ENCODE assay signal across 8 cellular contexts in the genomic region with DNA sequence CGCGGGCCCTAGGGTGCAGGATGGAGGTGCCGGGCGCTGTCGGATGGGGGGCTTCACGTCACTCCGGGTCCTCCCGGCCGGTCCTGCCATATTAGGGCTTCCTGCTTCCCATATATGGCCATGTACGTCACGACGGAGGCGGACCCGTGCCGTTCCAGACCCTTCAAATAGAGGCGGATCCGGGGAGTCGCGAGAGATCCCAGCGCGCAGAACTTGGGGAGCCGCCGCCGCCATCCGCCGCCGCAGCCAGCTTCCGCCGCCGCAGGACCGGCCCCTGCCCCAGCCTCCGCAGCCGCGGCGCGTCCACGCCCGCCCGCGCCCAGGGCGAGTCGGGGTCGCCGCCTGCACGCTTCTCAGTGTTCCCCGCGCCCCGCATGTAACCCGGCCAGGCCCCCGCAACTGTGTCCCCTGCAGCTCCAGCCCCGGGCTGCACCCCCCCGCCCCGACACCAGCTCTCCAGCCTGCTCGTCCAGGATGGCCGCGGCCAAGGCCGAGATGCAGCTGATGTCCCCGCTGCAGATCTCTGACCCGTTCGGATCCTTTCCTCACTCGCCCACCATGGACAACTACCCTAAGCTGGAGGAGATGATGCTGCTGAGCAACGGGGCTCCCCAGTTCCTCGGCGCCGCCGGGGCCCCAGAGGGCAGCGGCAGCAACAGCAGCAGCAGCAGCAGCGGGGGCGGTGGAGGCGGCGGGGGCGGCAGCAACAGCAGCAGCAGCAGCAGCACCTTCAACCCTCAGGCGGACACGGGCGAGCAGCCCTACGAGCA. TPM values are rescaled to one million over a fixed set of nuclear protein-coding genes. Genes with fewer than 3 reads are reported as not detected.
A peak's percentile ranks its signal among the peaks of the same experiment; 100 is the strongest.
DNase-seq lines count a peak whose midpoint lies in the region; ATAC-seq and TF ChIP-seq lines count a peak whose summit lies in the region.

A gene (plus strand): TSS at position 192 of the 770 bp plus-strand sequence. CDS start 283 bp downstream, at position 475.

- no peaks in the 10 kb centered on the region for H3K9me3 Mint-ChIP-seq in CD8-positive, alpha-beta memory T cell

- peak; percentile 49 for ATAC-seq in GM19467 (IDR thresholded peaks at IDR 0.05; ENCODE audit: unreplicated experiment)

- TF ChIP-seq CTCF in HL-60 (IDR thresholded peaks at IDR 0.05; ENCODE audit: insufficient read depth, low read length) = no peak

- peaks cover 27% of the 10 kb centered on the region for H3K4me1 ChIP-seq in CD8-positive, alpha-beta memory T cell (ENCODE audit: insufficient read depth, low read length)

- peak; percentile 89 to 98 (median 97) for DNase-seq in CD8-positive, alpha-beta memory T cell
- peak; percentile 58 to 83 for DNase-seq in HL-60 (ENCODE audit: low read depth in 1 of 2, low spot score in 1 of 2)
- peak; percentile 42 for DNase-seq in NK-92 (lab: John Stamatoyannopoulos, UW; ENCODE audit: unreplicated experiment)
- peak; percentile 98 for DNase-seq in activated CD8-positive, alpha-beta memory T cell treated with anti-CD3 and anti-CD28 coated beads for 24 hours
- peak; percentile 94 for DNase-seq in effector CD4-positive, alpha-beta T cell
- DNase-seq in medulla oblongata (ENCODE audit: extremely low spot score) = peak; percentile 98
- DNase-seq in stimulated activated CD4-positive, alpha-beta T cell treated with anti-CD3 and anti-CD28 coated beads, TNF-alpha, amount 100 ng/mL, for 48 hours (ENCODE audit: low read depth in 3 of 3) = peak; percentile 88 to 94 (median 91)

- H3K27me3 Mint-ChIP-seq in CD8-positive, alpha-beta memory T cell = no peaks in the 10 kb centered on the region

- no peaks in the 10 kb centered on the region for H3K9me3 ChIP-seq in CD8-positive, alpha-beta memory T cell (ENCODE audit: low read length)

- peak within 1 kb of the TSS; percentile 95 for H3K27ac ChIP-seq in CD8-positive, alpha-beta memory T cell (ENCODE audit: low read depth, low read length)
- H3K27ac ChIP-seq in HL-60 (replicated peaks) = peak within 1 kb of the TSS; percentile 94

- peak within 1 kb of the TSS; percentile 87 to 96 (median 90) for H3K4me3 Mint-ChIP-seq in CD8-positive, alpha-beta memory T cell

- H3K27ac Mint-ChIP-seq in CD8-positive, alpha-beta memory T cell = peak within 1 kb of the TSS; percentile 90 to 98 (median 94)

- POLR2A ChIA-PET in CD8-positive, alpha-beta memory T cell (lab: Charles Lee) = interaction anchor here (0.6 to 2.3 kb wide), 12 partner anchors 25 to 1282 kb away, joined by 3 to 19 read pairs (median 4); a partner anchor contains a TSS

- peaks cover 0 to 10% (median 8%) of the 10 kb centered on the region in 3 donors for H3K36me3 Mint-ChIP-seq in CD8-positive, alpha-beta memory T cell

- H3K27me3 ChIP-seq in CD8-positive, alpha-beta memory T cell (ENCODE audit: insufficient read depth, low read length, poor library complexity, severe bottlenecking) = no peaks in the 10 kb centered on the region
- no peaks in the 10 kb centered on the region for H3K27me3 ChIP-seq in HL-60 (ENCODE audit: insufficient read depth, poor library complexity, severe bottlenecking)

- no peaks in the 10 kb centered on the region for H3K36me3 ChIP-seq in CD8-positive, alpha-beta memory T cell (ENCODE audit: insufficient read depth, low read length)

- H3K4me3 ChIP-seq in CD8-positive, alpha-beta memory T cell (ENCODE audit: low read length) = peak within 1 kb of the TSS; percentile 94
- H3K4me3 ChIP-seq in HL-60 (replicated peaks; ENCODE audit: insufficient read depth, low read length) = peak within 1 kb of the TSS; percentile 58

- peaks cover 24 to 45% (median 36%) of the 10 kb centered on the region in 3 donors for H3K4me1 Mint-ChIP-seq in CD8-positive, alpha-beta memory T cell

- CTCF ChIA-PET in CD8-positive, alpha-beta memory T cell (lab: Charles Lee) = interaction anchor here (1.3 to 10.2 kb wide), 15 partner anchors 10 to 127 kb away, joined by 3 to 102 read pairs (median 12); a partner anchor contains a TSS

RNA-seq across cellular contexts. Expression of the gene that starts here (rescaled TPM):
- 10 to 100 TPM; 11.8 to 12.2 TPM for total RNA-seq in CD8-positive, alpha-beta memory T cell
- polyA plus RNA-seq in CD8-positive, alpha-beta memory T cell = 0.99 TPM

Comparison
In these comparisons a context has a peak if more than half of its experiments do, and no peak if none do; other contexts are left out.
1. Peak in every context shown above with its lines: DNase-seq, ATAC-seq, H3K4me3 ChIP-seq and H3K27ac ChIP-seq.
2. DNase-seq: peak in every context shown above with its lines; median percentile 98 in activated CD8-positive, alpha-beta memory T cell treated with anti-CD3 and anti-CD28 coated beads for 24 hours; 98 in medulla oblongata; 97 in CD8-positive, alpha-beta memory T cell; 94 in effector CD4-positive, alpha-beta T cell; 91 in stimulated activated CD4-positive, alpha-beta T cell treated with anti-CD3 and anti-CD28 coated beads, TNF-alpha, amount 100 ng/mL, for 48 hours; 70 in HL-60; 42 in NK-92.